12 cellular contexts compared by ENCODE assay signal in the genomic region with DNA sequence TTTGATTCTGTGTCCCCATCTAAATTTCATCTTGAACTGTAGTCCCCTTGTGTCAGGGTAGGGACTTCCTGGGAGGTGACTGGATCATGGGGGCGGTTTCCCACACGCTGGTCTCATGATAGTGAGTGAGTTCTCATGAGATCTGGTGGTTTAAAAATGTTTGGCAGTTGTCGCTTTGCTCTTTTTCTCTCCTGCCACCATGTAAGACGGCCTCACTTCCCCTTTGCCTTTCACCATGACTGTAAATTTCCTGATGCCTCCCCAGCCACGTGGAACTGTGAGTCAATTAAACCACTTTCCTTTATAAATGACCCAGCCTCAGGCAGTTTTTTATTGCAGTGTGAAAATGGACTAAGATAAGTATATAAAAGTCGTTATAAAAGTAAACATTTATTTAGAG.
DNase-seq lines count a peak whose midpoint lies in the region; ATAC-seq and TF ChIP-seq lines count a peak whose summit lies in the region.
"Had no signal": no experiment of that assay in that cellular context is flagged by ENCODE, and none has a peak within 500 bp of the region (broad histone marks: within the 10 kb centered on the region; RNA-seq: fewer than 3 reads in every experiment).

No MANE protein-coding gene starts in this region.

- H3K4me3 ChIP-seq in DND-41 (ENCODE audit: low read depth in 1 of 2, low read length in 2 of 2) (no peak overlapping the region), ovary (no peak overlapping the region)
- H3K4me3 ChIP-seq: heart right ventricle had no signal

- DNase-seq in DND-41 (no peak), RPMI7951 (ENCODE audit: low read depth) (peak; percentile 74), lung microvascular endothelial cell (ENCODE audit: low read depth in 2 of 2) (peak; percentile 55 to 63), ovary (no peak)
- DNase-seq: activated CD4-positive, CD25-positive, alpha-beta regulatory T cell; brain microvascular endothelial cell; heart right ventricle; nucleus accumbens had no signal

- no peaks in the 10 kb centered on the region for H4K20me1 ChIP-seq in DND-41 (ENCODE audit: insufficient read depth, low read length)

- H3K36me3 ChIP-seq in DND-41 (ENCODE audit: insufficient read depth, low read length) (no peaks in the 10 kb centered on the region), ovary (no peaks in the 10 kb centered on the region)
- H3K36me3 ChIP-seq: brain microvascular endothelial cell, heart right ventricle had no signal

- no peak overlapping the region for H3K4me2 ChIP-seq in DND-41 (ENCODE audit: insufficient read depth, low read length)

- H2AFZ ChIP-seq in DND-41 (ENCODE audit: low read depth, low read length), result peak overlapping the region; percentile 44; the same call in 1 of the 2 replicates

- no peak overlapping the region for H3K9ac ChIP-seq in DND-41 (ENCODE audit: low read depth, low read length)

- ATAC-seq in DND-41 (ENCODE audit: insufficient read depth, low read depth) (no peak), GM21515 (IDR thresholded peaks at IDR 0.05; ENCODE audit: unreplicated experiment) (peak; percentile 58), GM19397 (IDR thresholded peaks at IDR 0.05; ENCODE audit: unreplicated experiment) (no peak), GM19455 (IDR thresholded peaks at IDR 0.05; ENCODE audit: unreplicated experiment) (no peak), HG02981 (IDR thresholded peaks at IDR 0.05; ENCODE audit: unreplicated experiment) (no peak)

- no peak for TF ChIP-seq EP300 in ovary (IDR thresholded peaks at IDR 0.05)

- no peak for TF ChIP-seq POLR2A in ovary (IDR thresholded peaks at IDR 0.05)

- no peaks in the 10 kb centered on the region for H3K27me3 ChIP-seq in DND-41 (ENCODE audit: insufficient read depth, low read length, poor library complexity)
- H3K27me3 ChIP-seq in ovary, result no peaks in the 10 kb centered on the region
- H3K27me3 ChIP-seq: brain microvascular endothelial cell, heart right ventricle had no signal

- WGBS in ovary, 3 donors, result 75 to 76% (median 75%) methylated on average over 6 of the region's 6 CpGs

- intact Hi-C loops in ovary (cut with DNase I), result no loop called here

- H3K9me3 ChIP-seq in DND-41 (ENCODE audit: insufficient read depth, low read length, severe bottlenecking), result no peaks in the 10 kb centered on the region
- no peaks in the 10 kb centered on the region for H3K9me3 ChIP-seq in ovary
- H3K9me3 ChIP-seq: heart right ventricle had no signal

- TF ChIP-seq CTCF in DND-41 (IDR thresholded peaks at IDR 0.05; ENCODE audit: borderline replicate concordance, extremely low read depth, low read length, poor library complexity, severe bottlenecking), result no peak
- no peak for TF ChIP-seq CTCF in ovary (IDR thresholded peaks at IDR 0.05)

- H3K27ac ChIP-seq in DND-41 (ENCODE audit: low read length) (no peak overlapping the region), ovary (no peak overlapping the region)
- H3K27ac ChIP-seq: brain microvascular endothelial cell had no signal

- H3K79me2 ChIP-seq in DND-41 (ENCODE audit: insufficient read depth, low read length), result no peaks in the 10 kb centered on the region

- no peaks in the 10 kb centered on the region for H3K4me1 ChIP-seq in DND-41 (ENCODE audit: insufficient read depth, low read length)
- no peaks in the 10 kb centered on the region for H3K4me1 ChIP-seq in ovary (ENCODE audit: insufficient read depth)

Comparison
In these comparisons a context has a peak if more than half of its experiments do, and no peak if none do; other contexts are left out.
1. DNase-seq: peak in RPMI7951 (single experiment) and lung microvascular endothelial cell (2 of 2); none in DND-41 (single experiment) and ovary (0 of 5).